34 cellular contexts compared by ENCODE assay signal in the genomic region with DNA sequence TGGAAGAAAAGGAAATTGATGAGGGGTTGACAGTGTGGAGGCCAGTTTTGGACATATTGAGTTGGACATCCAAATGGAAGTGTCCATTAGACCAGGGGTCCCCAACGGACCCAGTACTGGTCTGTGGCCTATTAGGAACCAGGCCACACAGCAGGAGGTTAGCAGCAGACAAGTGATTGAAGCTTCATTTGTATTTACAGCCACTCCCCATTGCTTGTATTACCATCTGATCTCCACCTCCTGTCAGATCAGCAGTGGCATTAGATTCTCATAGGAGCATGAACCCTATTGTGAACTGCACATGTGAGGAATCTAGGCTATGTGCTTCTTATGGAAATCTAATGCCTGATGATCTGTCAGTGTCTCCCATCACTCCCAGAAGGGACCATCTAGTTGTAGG.
"Had no signal": no experiment of that assay in that cellular context is flagged by ENCODE, and none has a peak within 500 bp of the region (broad histone marks: within the 10 kb centered on the region; RNA-seq: fewer than 3 reads in every experiment).

No MANE protein-coding gene starts in this region.

- H3K36me3 ChIP-seq: MG63 had no signal

- H3K9me3 ChIP-seq: MG63 had no signal

- H3K4me3 ChIP-seq: MG63 had no signal

- DNase-seq: Karpas-422, Kasumi-1, MG63, MM.1S, MV-4-11, NCI-H1048, NCI-H1092, NCI-H1092 treated with DMSO at 0.1 percent for 48 hours, NCI-H1105 treated with DMSO at 0.1 percent for 48 hours, NCI-H1417, NCI-H1417 treated with DMSO at 0.1 percent for 48 hours, NCI-H1436, NCI-H1436 treated with DMSO at 0.1 percent for 48 hours, NCI-H146, NCI-H1694, NCI-H1694 treated with DMSO at 0.1 percent for 48 hours, NCI-H187, NCI-H187 treated with DMSO at 0.1 percent for 48 hours, NCI-H1930, NCI-H2029, NCI-H2029 treated with DMSO at 0.1 percent for 48 hours, NCI-H2081, NCI-H2081 treated with DMSO at 0.1 percent for 48 hours, NCI-H2107, NCI-H2171, NCI-H2171 treated with DMSO at 0.1 percent for 48 hours, NCI-H2227 treated with DMSO at 0.1 percent for 48 hours, NCI-H226, NCI-H345, NCI-H446, NCI-H446 treated with DMSO at 0.1 percent for 48 hours, NCI-H510A, NCI-H510A treated with DMSO at 0.1 percent for 48 hours, NCI-H524 had no signal
